In genomic region chr1:6796095-6796494, GRCh38 we compare ENCODE assay signal across 26 cellular contexts. TPM values are rescaled to one million over a fixed set of nuclear protein-coding genes. Genes with fewer than 3 reads are reported as not detected.
DNase-seq lines count a peak whose midpoint lies in the region; ATAC-seq, FAIRE-seq and TF ChIP-seq lines count a peak whose summit lies in the region.
"Had no signal": no experiment of that assay in that cellular context is flagged by ENCODE, and none has a peak within 500 bp of the region (broad histone marks: within the 10 kb centered on the region; RNA-seq: fewer than 3 reads in every experiment).

No MANE protein-coding gene starts in this region.

- no peaks in the 10 kb centered on the region for H3K27me3 Mint-ChIP-seq in astrocyte (ENCODE audit: low read depth, unreplicated experiment)
- H3K27me3 Mint-ChIP-seq in activated naive CD4-positive, alpha-beta T cell treated with anti-CD3 and anti-CD28 coated beads for 36 hours (ENCODE audit: low read depth) = no peaks in the 10 kb centered on the region
- H3K27me3 Mint-ChIP-seq: activated naive CD8-positive, alpha-beta T cell treated with anti-CD3 and anti-CD28 coated beads, Interleukin-2, amount 50 U/mL, for 24 hours; dendritic cell treated with granulocyte-macrophage colony-stimulating factor and Interleukin-4, amounts not matched to agents 40 ng/mL and 50 ng/mL, for 4 days had no signal

- intact Hi-C loops in left lung (cut with DNase I) = no loop called here
- intact Hi-C loops in activated naive CD4-positive, alpha-beta T cell treated with anti-CD3 and anti-CD28 coated beads for 36 hours (cut with micrococcal nuclease) = loop anchor here (10.0 kb wide), 1 partner anchor 409 kb away; no protein-coding TSS in a partner anchor

- ATAC-seq in left lung (no peak), GM18868 (IDR thresholded peaks at IDR 0.05; ENCODE audit: unreplicated experiment) (no peak)
- ATAC-seq: activated naive CD8-positive, alpha-beta T cell treated with anti-CD3 and anti-CD28 coated beads, Interleukin-2, amount 50 U/mL, for 24 hours; HCT116 had no signal

- H3K36me3 ChIP-seq in HEK293 (ENCODE audit: control insufficient read depth in 2 of 2, insufficient read depth in 1 of 2, low read length in 2 of 2) (peaks cover 3 to 8% of the 10 kb centered on the region in 2 experiments), astrocyte (ENCODE audit: insufficient read depth, low read length) (no peaks in the 10 kb centered on the region), right atrium auricular region (no peaks in the 10 kb centered on the region), parathyroid adenoma (ENCODE audit: control insufficient read depth, insufficient read depth, low read length) (no peaks in the 10 kb centered on the region), left lung (peaks cover 0 to 3% of the 10 kb centered on the region in 2 donors)
- H3K36me3 ChIP-seq: ovary had no signal

- no peaks in the 10 kb centered on the region for H3K36me3 Mint-ChIP-seq in astrocyte (ENCODE audit: low read depth, unreplicated experiment)
- peaks cover 5% of the 10 kb centered on the region for H3K36me3 Mint-ChIP-seq in activated naive CD4-positive, alpha-beta T cell treated with anti-CD3 and anti-CD28 coated beads for 36 hours (ENCODE audit: low read depth)

- peak overlapping the region; percentile 9 for H3K9ac ChIP-seq in astrocyte (ENCODE audit: low read length)
- no peak overlapping the region for H3K9ac ChIP-seq in parathyroid adenoma
- H3K9ac ChIP-seq: KMS-11, SK-N-SH had no signal

- peaks cover 71% of the 10 kb centered on the region for H3K79me2 ChIP-seq in astrocyte (ENCODE audit: insufficient read depth, low read length)
- H3K79me2 ChIP-seq in parathyroid adenoma = peaks cover 9% of the 10 kb centered on the region

- no peak for FAIRE-seq in astrocyte (lab: Jason Lieb, UNC)
- FAIRE-seq: endometrium had no signal

- H3K9me3 ChIP-seq in HEK293 (ENCODE audit: control insufficient read depth, insufficient read depth, low read depth, low read length) (no peaks in the 10 kb centered on the region), astrocyte (ENCODE audit: insufficient read depth, low read depth, low read length) (no peaks in the 10 kb centered on the region), right atrium auricular region (no peaks in the 10 kb centered on the region), parathyroid adenoma (ENCODE audit: control insufficient read depth, low read length) (no peaks in the 10 kb centered on the region), left lung (no peaks in the 10 kb centered on the region)
- H3K9me3 ChIP-seq: mucosa of descending colon, ovary, SK-N-SH, spleen had no signal

- CTCF ChIA-PET in HEK293 (lab: Yijun Ruan, JAX) = interaction anchor here (0.6 to 3.7 kb wide), 8 partner anchors 10 to 412 kb away, joined by 3 to 23 read pairs (median 4); no protein-coding TSS in a partner anchor
- CTCF ChIA-PET in activated naive CD4-positive, alpha-beta T cell treated with anti-CD3 and anti-CD28 coated beads for 36 hours (lab: Charles Lee) = interaction anchor here (0.6 to 1.1 kb wide), 3 partner anchors 246 to 899 kb away, joined by 4 to 5 read pairs (median 4); no protein-coding TSS in a partner anchor

- no peaks in the 10 kb centered on the region for H3K9me3 Mint-ChIP-seq in astrocyte (ENCODE audit: unreplicated experiment)
- no peaks in the 10 kb centered on the region for H3K9me3 Mint-ChIP-seq in activated naive CD4-positive, alpha-beta T cell treated with anti-CD3 and anti-CD28 coated beads for 36 hours
- H3K9me3 Mint-ChIP-seq: activated naive CD8-positive, alpha-beta T cell treated with anti-CD3 and anti-CD28 coated beads, Interleukin-2, amount 50 U/mL, for 24 hours; dendritic cell treated with granulocyte-macrophage colony-stimulating factor and Interleukin-4, amounts not matched to agents 40 ng/mL and 50 ng/mL, for 4 days; nephron had no signal

- H4K20me1 ChIP-seq in astrocyte (ENCODE audit: insufficient read depth, low read length) = peaks cover 45% of the 10 kb centered on the region

- TF ChIP-seq CTCF in HEK293 (tag by site-specific recombination; IDR thresholded peaks at IDR 0.05) (no peak), astrocyte (IDR thresholded peaks at IDR 0.05; ENCODE audit: insufficient read depth, low read depth, low read length) (no peak), right atrium auricular region (IDR thresholded peaks at IDR 0.05) (no peak), parathyroid adenoma (IDR thresholded peaks at IDR 0.05) (no peak), left lung (IDR thresholded peaks at IDR 0.05) (no peak)

- POLR2A ChIA-PET in HEK293 (lab: Yijun Ruan, JAX) = interaction anchor here (0.9 kb wide), 1 partner anchor 412 kb away, joined by 3 read pairs; no protein-coding TSS in a partner anchor

- H3K27me3 ChIP-seq in astrocyte (ENCODE audit: insufficient read depth, low read length) = no peaks in the 10 kb centered on the region
- no peaks in the 10 kb centered on the region for H3K27me3 ChIP-seq in right atrium auricular region
- H3K27me3 ChIP-seq in parathyroid adenoma (ENCODE audit: control insufficient read depth, insufficient read depth, low read length) = no peaks in the 10 kb centered on the region
- H3K27me3 ChIP-seq in left lung = no peaks in the 10 kb centered on the region
- H3K27me3 ChIP-seq: ovary, spleen had no signal

- H3K4me3 Mint-ChIP-seq in astrocyte (ENCODE audit: unreplicated experiment) = no peak overlapping the region
- no peak overlapping the region for H3K4me3 Mint-ChIP-seq in activated naive CD4-positive, alpha-beta T cell treated with anti-CD3 and anti-CD28 coated beads for 36 hours
- H3K4me3 Mint-ChIP-seq: activated naive CD8-positive, alpha-beta T cell treated with anti-CD3 and anti-CD28 coated beads, Interleukin-2, amount 50 U/mL, for 24 hours; CD14-positive monocyte; dendritic cell treated with granulocyte-macrophage colony-stimulating factor and Interleukin-4, amounts not matched to agents 40 ng/mL and 50 ng/mL, for 4 days; nephron had no signal

- H3K4me2 ChIP-seq in astrocyte (ENCODE audit: low read length) = peak overlapping the region; percentile 10
- peak overlapping the region; percentile 13 for H3K4me2 ChIP-seq in parathyroid adenoma (ENCODE audit: low read length)
- H3K4me2 ChIP-seq: KMS-11 had no signal

- DNase-seq in astrocyte (ENCODE audit: low read depth) (no peak), right atrium auricular region (ENCODE audit: low spot score) (no peak), left lung (no peak), NCI-H748 (lab: John Stamatoyannopoulos, UW; ENCODE audit: unreplicated experiment) (no peak)
- DNase-seq in activated naive CD4-positive, alpha-beta T cell treated with anti-CD3 and anti-CD28 coated beads for 36 hours = no peak
- DNase-seq: activated CD4-positive, alpha-beta T cell treated with anti-CD3 and anti-CD28 coated beads for 4 hours; activated gamma-delta T cell; activated naive CD8-positive, alpha-beta T cell treated with anti-CD3 and anti-CD28 coated beads, Interleukin-2, amount 50 U/mL, for 24 hours; DMS79 treated with DMSO at 0.1 percent for 48 hours; mucosa of descending colon; NCI-H1417 treated with DMSO at 0.1 percent for 48 hours; NCI-H2081 treated with DMSO at 0.1 percent for 48 hours; NCI-H774; ovary; SK-N-SH; spleen; T-helper 2 cell had no signal

- H3K27ac ChIP-seq in HEK293 (ENCODE audit: extremely low read depth, low read depth, low read length) (peak overlapping the region; percentile 9; the same call in 1 of the 2 replicates), astrocyte (ENCODE audit: low read depth, low read length) (peak overlapping the region; percentile 52), right atrium auricular region (peak overlapping the region; percentile 13 to 36), parathyroid adenoma (no peak overlapping the region), left lung (no peak overlapping the region)
- H3K27ac ChIP-seq: KMS-11, ovary had no signal

- H2AFZ ChIP-seq in astrocyte (ENCODE audit: low read depth, low read length) (no peak overlapping the region), parathyroid adenoma (no peak overlapping the region)

- no peak overlapping the region for H3K4me3 ChIP-seq in HEK293 (ENCODE audit: low read depth, low read length)
- no peak overlapping the region for H3K4me3 ChIP-seq in astrocyte (ENCODE audit: insufficient read depth, low read depth, low read length)
- no peak overlapping the region for H3K4me3 ChIP-seq in right atrium auricular region
- H3K4me3 ChIP-seq in parathyroid adenoma (ENCODE audit: low read depth, low read length) = no peak overlapping the region
- no peak overlapping the region for H3K4me3 ChIP-seq in left lung
- H3K4me3 ChIP-seq: mucosa of descending colon, ovary, spleen had no signal

- peaks cover 10% of the 10 kb centered on the region for H3K4me1 Mint-ChIP-seq in astrocyte (ENCODE audit: low read depth, unreplicated experiment)
- peaks cover 35% of the 10 kb centered on the region for H3K4me1 Mint-ChIP-seq in activated naive CD4-positive, alpha-beta T cell treated with anti-CD3 and anti-CD28 coated beads for 36 hours (ENCODE audit: low read depth)

- H3K4me1 ChIP-seq in HEK293 (ENCODE audit: control insufficient read depth, insufficient read depth, low read length) = peaks cover 17% of the 10 kb centered on the region; the same call in 1 of the 2 replicates
- H3K4me1 ChIP-seq in astrocyte (ENCODE audit: insufficient read depth, low read length) = peaks cover 15% of the 10 kb centered on the region
- H3K4me1 ChIP-seq in right atrium auricular region = peaks cover 0 to 36% of the 10 kb centered on the region in 2 donors
- H3K4me1 ChIP-seq in parathyroid adenoma = no peaks in the 10 kb centered on the region
- peaks cover 12 to 33% of the 10 kb centered on the region in 2 donors for H3K4me1 ChIP-seq in left lung

- H3K27ac Mint-ChIP-seq in astrocyte (ENCODE audit: unreplicated experiment) = no peak overlapping the region
- no peak overlapping the region for H3K27ac Mint-ChIP-seq in activated naive CD4-positive, alpha-beta T cell treated with anti-CD3 and anti-CD28 coated beads for 36 hours
- H3K27ac Mint-ChIP-seq: dendritic cell treated with granulocyte-macrophage colony-stimulating factor and Interleukin-4, amounts not matched to agents 40 ng/mL and 50 ng/mL, for 4 days had no signal

RNA-seq across cellular contexts. Expression of gene CAMTA1, which starts 10.8 kb away (rescaled TPM):
- total RNA-seq in astrocyte (69.2 and 77.6 TPM in 2 replicates), right atrium auricular region (100 to 1,000 TPM; 132 to 190 TPM), left lung (10 to 100 TPM; 56.9 to 69.1 TPM)
- 10 to 100 TPM; 61.5 to 70.9 TPM for total RNA-seq in activated naive CD4-positive, alpha-beta T cell treated with anti-CD3 and anti-CD28 coated beads for 36 hours

Comparison
In these comparisons a context has a peak if more than half of its experiments do, and no peak if none do; other contexts are left out.
1. H3K27ac ChIP-seq: peak in HEK293 (single experiment), astrocyte (single experiment) and right atrium auricular region (2 of 2); none in parathyroid adenoma (single experiment) and left lung (0 of 2).